ENCODE assay signal across 8 cellular contexts in genomic region chr18:76874643-76875389, GRCh38. TPM values are rescaled to one million over a fixed set of nuclear protein-coding genes. Genes with fewer than 3 reads are reported as not detected.
DNase-seq lines count a peak whose midpoint lies in the region; ATAC-seq and TF ChIP-seq lines count a peak whose summit lies in the region.

No MANE protein-coding gene starts in this region.

- peaks cover 15% of the 10 kb centered on the region for H3K4me1 Mint-ChIP-seq in activated CD4-positive, alpha-beta memory T cell treated with anti-CD3 and anti-CD28 coated beads for 36 hours (ENCODE audit: low read depth)

- CTCF ChIA-PET in activated CD4-positive, alpha-beta memory T cell treated with anti-CD3 and anti-CD28 coated beads for 36 hours (lab: Charles Lee), result interaction anchor here (0.6 to 1.8 kb wide), 6 partner anchors 14 to 110 kb away, joined by 3 to 13 read pairs (median 3); no protein-coding TSS in a partner anchor

- peak; percentile 23 for ATAC-seq in HG02884 (IDR thresholded peaks at IDR 0.05; ENCODE audit: unreplicated experiment)

- peak; percentile 24 for TF ChIP-seq CTCF in GM13977 (IDR thresholded peaks at IDR 0.05; ENCODE audit: extremely low read depth, insufficient read depth, missing control alignments)

- in situ Hi-C loops in GM13977 (cut with MboI; ENCODE audit: low pct_unique_long_range_greater_than_20kb, low sequenced_read_pairs, unreplicated experiment), result no loop called here

- H3K27ac Mint-ChIP-seq in activated CD4-positive, alpha-beta memory T cell treated with anti-CD3 and anti-CD28 coated beads for 36 hours, result peak overlapping the region; percentile 83

- intact Hi-C loops in activated CD4-positive, alpha-beta memory T cell treated with anti-CD3 and anti-CD28 coated beads for 36 hours (cut with micrococcal nuclease), result loop anchor here (1.0 to 2.0 kb wide), 3 partner anchors 52 to 108 kb away; partner anchors contain the start of gene ZNF236

- H3K27me3 Mint-ChIP-seq in activated CD4-positive, alpha-beta memory T cell treated with anti-CD3 and anti-CD28 coated beads for 36 hours, result no peaks in the 10 kb centered on the region

- H3K4me3 Mint-ChIP-seq in activated CD4-positive, alpha-beta memory T cell treated with anti-CD3 and anti-CD28 coated beads for 36 hours, result peak overlapping the region; percentile 11

- no peaks in the 10 kb centered on the region for H3K9me3 Mint-ChIP-seq in activated CD4-positive, alpha-beta memory T cell treated with anti-CD3 and anti-CD28 coated beads for 36 hours

- POLR2A ChIA-PET in activated CD4-positive, alpha-beta memory T cell treated with anti-CD3 and anti-CD28 coated beads for 36 hours (lab: Charles Lee), result interaction anchor here (0.8 to 1.7 kb wide), 2 partner anchors 16 to 53 kb away, joined by 3 read pairs; partner anchors contain the start of gene ZNF236

- peaks cover 20% of the 10 kb centered on the region for H3K36me3 Mint-ChIP-seq in activated CD4-positive, alpha-beta memory T cell treated with anti-CD3 and anti-CD28 coated beads for 36 hours

- no peak for DNase-seq in GM13977 (ENCODE audit: low spot score)
- peak; percentile 77 for DNase-seq in activated CD4-positive, alpha-beta memory T cell treated with anti-CD3 and anti-CD28 coated beads for 36 hours
- DNase-seq in left kidney (ENCODE audit: low read depth, low spot score), result peak; percentile 8
- no peak for DNase-seq in dedifferentiated amniotic fluid mesenchymal stem cell (ENCODE audit: extremely low spot score)
- no peak for DNase-seq in DMS153 treated with DMSO at 0.1 percent for 48 hours (lab: John Stamatoyannopoulos, UW; ENCODE audit: unreplicated experiment)
- no peak for DNase-seq in DMS153 (lab: John Stamatoyannopoulos, UW)
- no peak for DNase-seq in NCI-H526 (lab: John Stamatoyannopoulos, UW)

RNA-seq across cellular contexts. Expression of gene ZNF236, which starts 52.5 kb away (rescaled TPM):
- 10 to 100 TPM; 14.4 to 15.6 TPM for total RNA-seq in activated CD4-positive, alpha-beta memory T cell treated with anti-CD3 and anti-CD28 coated beads for 36 hours

Comparison
In these comparisons a context has a peak if more than half of its experiments do, and no peak if none do; other contexts are left out.
1. DNase-seq: peak in activated CD4-positive, alpha-beta memory T cell treated with anti-CD3 and anti-CD28 coated beads for 36 hours (single experiment) and left kidney (single experiment); none in GM13977 (single experiment), dedifferentiated amniotic fluid mesenchymal stem cell (single experiment), DMS153 treated with DMSO at 0.1 percent for 48 hours (single experiment), DMS153 (single experiment) and NCI-H526 (0 of 2).